Comparison of ENCODE assay signal across 7 cellular contexts in the genomic region with DNA sequence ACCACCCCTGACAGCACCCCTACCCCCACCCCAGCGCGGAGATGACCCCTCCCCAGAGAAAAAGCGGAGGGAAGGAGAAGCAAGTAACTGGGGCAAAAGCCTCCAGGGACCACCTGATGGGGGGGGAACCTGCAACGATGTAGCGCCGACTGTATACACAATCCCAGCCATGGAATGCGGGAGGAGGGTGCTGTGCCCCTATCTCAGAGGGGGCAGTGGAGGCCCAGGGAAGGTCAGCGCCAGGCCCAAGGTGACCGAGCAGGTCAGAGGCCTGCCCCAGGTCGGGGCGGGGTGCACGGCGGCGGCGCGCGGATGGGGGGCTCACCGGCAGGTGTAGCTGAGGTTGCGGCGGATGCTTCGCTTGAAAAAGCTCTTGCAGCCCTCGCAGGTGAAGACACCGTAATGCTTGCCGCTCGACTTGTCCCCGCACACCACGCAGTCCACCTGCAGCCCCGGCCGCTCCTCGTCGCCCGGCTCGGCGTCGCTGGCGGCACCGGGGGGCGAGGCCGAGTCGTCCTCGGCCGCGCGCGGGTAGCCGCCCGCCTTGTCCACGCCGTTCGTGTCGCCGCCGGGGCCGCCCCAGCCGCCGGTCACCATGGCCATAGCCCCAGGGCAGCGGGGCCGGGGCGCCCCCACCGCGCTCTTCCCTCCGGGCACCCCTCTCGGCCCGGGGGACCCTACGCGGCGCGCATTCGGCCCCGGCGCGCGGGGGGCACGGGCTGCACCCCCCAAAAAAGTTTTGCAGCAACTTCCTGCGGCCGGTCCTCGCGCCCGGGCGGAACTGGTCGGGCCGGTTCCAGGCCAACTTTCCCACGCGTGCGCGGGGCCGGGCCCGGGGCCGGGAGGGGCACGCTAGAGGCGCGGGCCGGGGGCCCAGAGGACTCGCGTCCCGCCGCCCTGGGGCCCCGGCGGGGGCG. TPM values are rescaled to one million over a fixed set of nuclear protein-coding genes. Genes with fewer than 3 reads are reported as not detected.
A peak's percentile ranks its signal among the peaks of the same experiment; 100 is the strongest.
DNase-seq lines count a peak whose midpoint lies in the region; ATAC-seq and TF ChIP-seq lines count a peak whose summit lies in the region.

No MANE protein-coding gene starts in this region.

- H3K9me3 ChIP-seq in mucosa of descending colon: no peaks in the 10 kb centered on the region

- H3K36me3 ChIP-seq in mucosa of descending colon (ENCODE audit: low read depth): no peaks in the 10 kb centered on the region

- in situ Hi-C loops in KBM-7 (cut with MboI; ENCODE audit: low pct_unique_long_range_greater_than_20kb, low sequenced_read_pairs): no loop called here

- peak overlapping the region; percentile 37 for H3K4me3 ChIP-seq in Jurkat, Clone E6-1 (ENCODE audit: low read length)
- H3K4me3 ChIP-seq in cardiac fibroblast (replicated peaks in 1 of 2; ENCODE audit: low read depth in 2 of 2, low read length in 2 of 2) (peak overlapping the region; percentile 86 to 88), mucosa of descending colon (peak overlapping the region; percentile 81)

- no peak for TF ChIP-seq CTCF in cardiac fibroblast (IDR thresholded peaks at IDR 0.05; ENCODE audit: low read depth, low read length)
- no peak for TF ChIP-seq CTCF in mucosa of descending colon (IDR thresholded peaks at IDR 0.05)

- peaks cover 63% of the 10 kb centered on the region for H3K4me1 ChIP-seq in mucosa of descending colon (ENCODE audit: low read depth)

- intact Hi-C loops in mucosa of descending colon (cut with DNase I, micrococcal nuclease): no loop called here

- ATAC-seq in GM19023 (IDR thresholded peaks at IDR 0.05; ENCODE audit: unreplicated experiment) (peak; percentile 11), mucosa of descending colon (no peak)

- DNase-seq in Jurkat, Clone E6-1 (ENCODE audit: low read depth, low spot score): no peak
- DNase-seq in cardiac fibroblast (ENCODE audit: low read depth in 2 of 2) (no peak), mucosa of descending colon (peak in 2 of 3 donors; percentile 73 to 77), putamen (ENCODE audit: low spot score) (no peak), NCI-H128 (lab: John Stamatoyannopoulos, UW; ENCODE audit: unreplicated experiment) (no peak), KBM-7 (no peak)

RNA-seq across cellular contexts. Expression of gene NR2F6, which starts 0.8 kb away (rescaled TPM):
- polyA plus RNA-seq in Jurkat, Clone E6-1 (2012; ENCODE audit: insufficient read depth, insufficient read length): 12.4 TPM
- 100 to 1,000 TPM; 103 to 157 (median 140) TPM for total RNA-seq in mucosa of descending colon

RNA-seq across cellular contexts. Expression of gene OCEL1, which starts 18.9 kb away (rescaled TPM):
- polyA plus RNA-seq in Jurkat, Clone E6-1 (2012; ENCODE audit: insufficient read depth, insufficient read length): 29.7 TPM
- 100 to 1,000 TPM in 1 of 3 donors, 10 to 100 TPM in 2; 38.1 to 105 (median 58.4) TPM for total RNA-seq in mucosa of descending colon

RNA-seq across cellular contexts. Expression of gene USHBP1, which starts 19.7 kb away (rescaled TPM):
- polyA plus RNA-seq in Jurkat, Clone E6-1 (2012; ENCODE audit: insufficient read depth, insufficient read length): not detected
- total RNA-seq in mucosa of descending colon: 1 to 10 TPM in 2 of 3 donors, under 1 TPM in 1; 0.52 to 2.6 (median 2.2) TPM

RNA-seq across cellular contexts. Expression of gene BABAM1, which starts 22.4 kb away (rescaled TPM):
- 175 TPM for polyA plus RNA-seq in Jurkat, Clone E6-1 (2012; ENCODE audit: insufficient read depth, insufficient read length)
- 10 to 100 TPM; 64.6 to 80.3 (median 76.2) TPM for total RNA-seq in mucosa of descending colon

RNA-seq across cellular contexts. Expression of gene USE1, which starts 29.7 kb away (rescaled TPM):
- 87.7 TPM for polyA plus RNA-seq in Jurkat, Clone E6-1 (2012; ENCODE audit: insufficient read depth, insufficient read length)
- 10 to 100 TPM; 17.4 to 31.2 (median 28.0) TPM for total RNA-seq in mucosa of descending colon

Comparison
In these comparisons a context has a peak if more than half of its experiments do, and no peak if none do; other contexts are left out.
1. DNase-seq: peak in mucosa of descending colon (2 of 3); none in Jurkat, Clone E6-1 (single experiment), cardiac fibroblast (0 of 2), putamen (single experiment), NCI-H128 (single experiment) and KBM-7 (single experiment).
2. H3K4me3 ChIP-seq: peak in every context shown above with its lines; median percentile 87 in cardiac fibroblast; 81 in mucosa of descending colon; 37 in Jurkat, Clone E6-1.